1 cellular context compared by ENCODE assay signal in the genomic region with DNA sequence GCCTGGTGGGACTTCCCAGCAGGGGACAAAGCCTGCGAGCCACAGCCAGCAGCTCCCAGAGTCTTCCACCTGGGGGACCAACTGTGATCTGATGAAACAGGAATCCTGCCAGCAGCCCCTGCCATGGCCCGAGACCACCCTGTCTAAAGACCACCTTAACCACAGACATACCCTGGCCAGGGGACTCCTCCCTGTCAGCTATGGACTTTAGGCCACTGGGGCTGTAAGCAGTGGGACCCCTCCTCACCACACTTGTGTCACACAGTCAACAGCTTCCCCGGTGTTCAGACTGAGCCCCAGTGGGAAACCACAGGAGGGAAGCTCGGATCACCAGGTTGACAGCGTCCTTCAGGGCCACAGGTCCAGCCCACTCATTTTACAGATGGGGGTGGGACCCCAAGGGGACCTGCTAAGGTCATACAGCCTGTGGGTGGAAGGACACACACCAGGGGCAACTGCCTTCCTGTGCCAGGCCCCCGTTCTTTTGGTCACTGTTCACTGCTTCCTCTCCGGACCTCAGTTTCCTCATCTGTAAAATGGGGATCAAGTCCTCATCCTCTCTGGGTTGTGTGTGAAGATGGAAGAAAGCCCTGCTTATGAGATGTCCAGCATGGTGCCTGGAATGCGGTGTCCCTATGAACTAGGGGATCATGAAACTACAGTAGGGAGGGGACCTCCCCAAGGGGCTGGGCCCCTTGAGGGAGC.
A peak's percentile ranks its signal among the peaks of the same experiment; 100 is the strongest.
TF ChIP-seq lines count a peak whose summit lies in the region.

No MANE protein-coding gene starts in this region.

TF ChIP-seq in HepG2, 621 proteins besides CTCF, POLR2A, EP300 and RAD21 (continued from another document):
- 0 out of 2 replicates have a peak, but pooled peaks have one; percentile 6 for TF ChIP-seq ZNF703 (CRISPR knock-in tag; IDR thresholded peaks at IDR 0.05; ENCODE audit: borderline replicate concordance)
- TF ChIP-seq NFIB (CRISPR knock-in tag; IDR thresholded peaks at IDR 0.05; ENCODE audit: borderline replicate concordance): no peak
- TF ChIP-seq, protein P1, sequence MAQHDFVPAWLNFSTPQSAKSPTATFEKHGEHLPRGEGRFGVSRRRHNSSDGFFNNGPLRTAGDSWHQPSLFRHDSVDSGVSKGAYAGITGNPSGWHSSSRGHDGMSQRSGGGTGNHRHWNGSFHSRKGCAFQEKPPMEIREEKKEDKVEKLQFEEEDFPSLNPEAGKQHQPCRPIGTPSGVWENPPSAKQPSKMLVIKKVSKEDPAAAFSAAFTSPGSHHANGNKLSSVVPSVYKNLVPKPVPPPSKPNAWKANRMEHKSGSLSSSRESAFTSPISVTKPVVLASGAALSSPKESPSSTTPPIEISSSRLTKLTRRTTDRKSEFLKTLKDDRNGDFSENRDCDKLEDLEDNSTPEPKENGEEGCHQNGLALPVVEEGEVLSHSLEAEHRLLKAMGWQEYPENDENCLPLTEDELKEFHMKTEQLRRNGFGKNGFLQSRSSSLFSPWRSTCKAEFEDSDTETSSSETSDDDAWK (CRISPR knock-in tag; IDR thresholded peaks at IDR 0.05): no peak
- peak; percentile 99 for TF ChIP-seq ZNF629 (CRISPR knock-in tag; conservative IDR thresholded peaks at IDR 0.05)
- no peak for TF ChIP-seq ZNF530 (CRISPR knock-in tag; IDR thresholded peaks at IDR 0.05; ENCODE audit: low read depth)
TF ChIP-seq in HepG2: peak in this region for 28.
